24 cellular contexts compared by ENCODE assay signal in the genomic region with DNA sequence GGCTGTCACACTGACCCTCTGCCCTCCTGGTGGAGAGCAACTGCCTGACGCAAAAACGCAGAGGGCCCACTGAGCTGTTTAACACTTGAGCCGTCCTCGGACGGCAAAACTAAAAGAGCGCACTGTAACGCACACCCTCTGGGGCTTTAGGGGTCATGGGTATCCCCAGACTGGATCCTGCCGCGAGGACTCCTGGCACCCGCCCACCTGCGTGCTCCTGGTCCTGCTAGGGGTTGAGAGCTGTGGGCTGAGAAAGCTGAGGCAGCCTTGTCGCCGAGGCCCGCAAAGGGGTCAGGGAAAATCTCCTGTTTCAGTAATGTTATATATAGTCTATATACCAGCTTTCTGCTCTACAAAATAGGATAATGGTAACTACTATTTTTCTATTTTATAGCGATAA.
"Had no signal": no experiment of that assay in that cellular context is flagged by ENCODE, and none has a peak within 500 bp of the region (broad histone marks: within the 10 kb centered on the region; RNA-seq: fewer than 3 reads in every experiment).

No MANE protein-coding gene starts in this region.

- DNase-seq: dermis blood vessel endothelial cell; dorsolateral prefrontal cortex; effector CD4-positive, alpha-beta T cell; effector memory CD4-positive, alpha-beta T cell; erythroblast; esophagus squamous epithelium; foreskin fibroblast; foreskin melanocyte; gastrocnemius medialis; glutamatergic neuron; head of caudate nucleus; heart right ventricle; hippocampal formation; left cardiac atrium; left lung; left ventricle myocardium superior; lower lobe of right lung; mesenchymal stem cell; mucosa of descending colon; naive B cell had no signal

- H3K27me3 ChIP-seq: dorsolateral prefrontal cortex, esophagus squamous epithelium, gastrocnemius medialis, heart right ventricle, left lung had no signal

- H3K27ac Mint-ChIP-seq: mesothelial cell of epicardium, naive B cell had no signal

- H3K36me3 ChIP-seq: esophagus squamous epithelium, gastrocnemius medialis, heart right ventricle, left lung, lower lobe of right lung had no signal

- H3K4me3 ChIP-seq: coronary artery, dorsolateral prefrontal cortex, esophagus squamous epithelium, gastrocnemius medialis, heart right ventricle, left lung, lower lobe of right lung, mucosa of descending colon had no signal

- H3K4me1 ChIP-seq: esophagus squamous epithelium, gastrocnemius medialis, heart right ventricle, left lung, lower lobe of right lung had no signal

- ATAC-seq: esophagus mucosa, gastrocnemius medialis, heart right ventricle, left cardiac atrium, left lung, left ventricle myocardium superior, lower lobe of right lung, mucosa of descending colon had no signal

- H3K4me3 Mint-ChIP-seq: mesothelial cell of epicardium, naive B cell had no signal

- H3K4me1 Mint-ChIP-seq: mesothelial cell of epicardium, naive B cell had no signal

- H3K27ac ChIP-seq: coronary artery, epithelial cell of prostate, esophagus squamous epithelium, gastrocnemius medialis, heart right ventricle, left lung, lower lobe of right lung had no signal
